ENCODE assay signal across 8 cellular contexts in genomic region chr21:39125752-39126485, GRCh38. TPM values are rescaled to one million over a fixed set of nuclear protein-coding genes. Genes with fewer than 3 reads are reported as not detected.
DNase-seq lines count a peak whose midpoint lies in the region; ATAC-seq, FAIRE-seq and TF ChIP-seq lines count a peak whose summit lies in the region.

No MANE protein-coding gene starts in this region.

- no peak overlapping the region for H3K4me3 ChIP-seq in heart left ventricle

- peaks cover 0 to 19% (median 7%) of the 10 kb centered on the region in 12 donors for H3K4me1 ChIP-seq in heart left ventricle

- no peak for FAIRE-seq in H54 (lab: Jason Lieb, UNC)

- peak; percentile 66 for DNase-seq in Ammon's horn (ENCODE audit: low spot score)
- DNase-seq in H54 (ENCODE audit: insufficient read length, low spot score): peak; percentile 62
- DNase-seq in NCI-H2196 treated with DMSO at 0.1 percent for 48 hours (lab: John Stamatoyannopoulos, UW; ENCODE audit: unreplicated experiment): peak; percentile 85
- peak in 4 of 5 donors; percentile 46 to 62 (median 59) for DNase-seq in heart left ventricle
- DNase-seq in putamen (ENCODE audit: low spot score): peak; percentile 11

- TF ChIP-seq CTCF in VCaP (conservative IDR thresholded peaks at IDR 0.05) (peak; percentile 92), heart left ventricle (IDR thresholded peaks at IDR 0.05) (peak; percentile 48 to 76 (median 63))

- TF ChIP-seq POLR2A in H54 (IDR thresholded peaks at IDR 0.05; ENCODE audit: low read depth, low read length) (no peak), heart left ventricle (IDR thresholded peaks at IDR 0.05) (no peak)

- peaks cover 0 to 28% (median 10%) of the 10 kb centered on the region in 12 donors for H3K9me3 ChIP-seq in heart left ventricle

- WGBS in heart left ventricle, 4 donors: 15 to 37% (median 24%) methylated on average over 7 of the region's 7 CpGs

- no peaks in the 10 kb centered on the region for H3K36me3 ChIP-seq in heart left ventricle

- intact Hi-C loops in heart left ventricle (cut with DNase I): loop anchor here (1.0 to 10.0 kb wide), 11 partner anchors 21 to 392 kb away; partner anchors contain the start of gene ETS2 (in 8 of the 10)

- H3K27ac ChIP-seq in VCaP (no peak overlapping the region), heart left ventricle (peak overlapping the region in 2 of 12 donors; percentile 10 to 48)

- ATAC-seq in heart left ventricle: peak; percentile 64 to 98 (median 95)
- ATAC-seq in HG03342 (IDR thresholded peaks at IDR 0.05; ENCODE audit: unreplicated experiment): no peak
- no peak for ATAC-seq in GM18511 (IDR thresholded peaks at IDR 0.05; ENCODE audit: unreplicated experiment)

- H3K27me3 ChIP-seq in heart left ventricle: no peaks in the 10 kb centered on the region

RNA-seq across cellular contexts. Expression of gene PSMG1, which starts 57.3 kb away (rescaled TPM):
- 10 to 100 TPM; 12.0 to 31.6 (median 25.3) TPM for total RNA-seq in heart left ventricle
- polyA plus RNA-seq in heart left ventricle: 10 to 100 TPM; 34.5 to 35.2 TPM

Comparison
In these comparisons a context has a peak if more than half of its experiments do, and no peak if none do; other contexts are left out.
1. DNase-seq: peak in every context shown above with its lines; median percentile 85 in NCI-H2196 treated with DMSO at 0.1 percent for 48 hours; 66 in Ammon's horn; 62 in H54; 59 in heart left ventricle; 11 in putamen.
2. ATAC-seq: peak in heart left ventricle (4 of 4); none in HG03342 (single experiment) and GM18511 (single experiment).